Comparison of ENCODE assay signal across 1 cellular context in genomic region chr1:155137550-155137949, GRCh38.
TF ChIP-seq lines count a peak whose summit lies in the region.

No MANE protein-coding gene starts in this region.

TF ChIP-seq in WTC11, 78 proteins besides CTCF, POLR2A, EP300 and RAD21 (continued from another document):
- TF ChIP-seq TP53 (CRISPR knock-in tag; IDR thresholded peaks at IDR 0.05): no peak
- no peak for TF ChIP-seq JUN (CRISPR knock-in tag; IDR thresholded peaks at IDR 0.05)
- no peak for TF ChIP-seq EMX1 (CRISPR knock-in tag; IDR thresholded peaks at IDR 0.05)
- TF ChIP-seq, protein P1, sequence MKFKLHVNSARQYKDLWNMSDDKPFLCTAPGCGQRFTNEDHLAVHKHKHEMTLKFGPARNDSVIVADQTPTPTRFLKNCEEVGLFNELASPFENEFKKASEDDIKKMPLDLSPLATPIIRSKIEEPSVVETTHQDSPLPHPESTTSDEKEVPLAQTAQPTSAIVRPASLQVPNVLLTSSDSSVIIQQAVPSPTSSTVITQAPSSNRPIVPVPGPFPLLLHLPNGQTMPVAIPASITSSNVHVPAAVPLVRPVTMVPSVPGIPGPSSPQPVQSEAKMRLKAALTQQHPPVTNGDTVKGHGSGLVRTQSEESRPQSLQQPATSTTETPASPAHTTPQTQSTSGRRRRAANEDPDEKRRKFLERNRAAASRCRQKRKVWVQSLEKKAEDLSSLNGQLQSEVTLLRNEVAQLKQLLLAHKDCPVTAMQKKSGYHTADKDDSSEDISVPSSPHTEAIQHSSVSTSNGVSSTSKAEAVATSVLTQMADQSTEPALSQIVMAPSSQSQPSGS (CRISPR knock-in tag; IDR thresholded peaks at IDR 0.05; ENCODE audit: borderline replicate concordance, low read depth): no peak
- no peak for TF ChIP-seq FOXJ3 (CRISPR knock-in tag; IDR thresholded peaks at IDR 0.05; ENCODE audit: borderline replicate concordance)
- TF ChIP-seq, protein P2, sequence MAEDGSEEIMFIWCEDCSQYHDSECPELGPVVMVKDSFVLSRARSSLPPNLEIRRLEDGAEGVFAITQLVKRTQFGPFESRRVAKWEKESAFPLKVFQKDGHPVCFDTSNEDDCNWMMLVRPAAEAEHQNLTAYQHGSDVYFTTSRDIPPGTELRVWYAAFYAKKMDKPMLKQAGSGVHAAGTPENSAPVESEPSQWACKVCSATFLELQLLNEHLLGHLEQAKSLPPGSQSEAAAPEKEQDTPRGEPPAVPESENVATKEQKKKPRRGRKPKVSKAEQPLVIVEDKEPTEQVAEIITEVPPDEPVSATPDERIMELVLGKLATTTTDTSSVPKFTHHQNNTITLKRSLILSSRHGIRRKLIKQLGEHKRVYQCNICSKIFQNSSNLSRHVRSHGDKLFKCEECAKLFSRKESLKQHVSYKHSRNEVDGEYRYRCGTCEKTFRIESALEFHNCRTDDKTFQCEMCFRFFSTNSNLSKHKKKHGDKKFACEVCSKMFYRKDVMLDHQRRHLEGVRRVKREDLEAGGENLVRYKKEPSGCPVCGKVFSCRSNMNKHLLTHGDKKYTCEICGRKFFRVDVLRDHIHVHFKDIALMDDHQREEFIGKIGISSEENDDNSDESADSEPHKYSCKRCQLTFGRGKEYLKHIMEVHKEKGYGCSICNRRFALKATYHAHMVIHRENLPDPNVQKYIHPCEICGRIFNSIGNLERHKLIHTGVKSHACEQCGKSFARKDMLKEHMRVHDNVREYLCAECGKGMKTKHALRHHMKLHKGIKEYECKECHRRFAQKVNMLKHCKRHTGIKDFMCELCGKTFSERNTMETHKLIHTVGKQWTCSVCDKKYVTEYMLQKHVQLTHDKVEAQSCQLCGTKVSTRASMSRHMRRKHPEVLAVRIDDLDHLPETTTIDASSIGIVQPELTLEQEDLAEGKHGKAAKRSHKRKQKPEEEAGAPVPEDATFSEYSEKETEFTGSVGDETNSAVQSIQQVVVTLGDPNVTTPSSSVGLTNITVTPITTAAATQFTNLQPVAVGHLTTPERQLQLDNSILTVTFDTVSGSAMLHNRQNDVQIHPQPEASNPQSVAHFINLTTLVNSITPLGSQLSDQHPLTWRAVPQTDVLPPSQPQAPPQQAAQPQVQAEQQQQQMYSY (CRISPR knock-in tag; IDR thresholded peaks at IDR 0.05): no peak
- TF ChIP-seq ETV6 (CRISPR knock-in tag; IDR thresholded peaks at IDR 0.05): no peak
- TF ChIP-seq GABPB1 (CRISPR knock-in tag; IDR thresholded peaks at IDR 0.05): no peak
- TF ChIP-seq TEAD4 (CRISPR knock-in tag; IDR thresholded peaks at IDR 0.05): no peak
- TF ChIP-seq PRRX2 (CRISPR knock-in tag; IDR thresholded peaks at IDR 0.05): no peak
- TF ChIP-seq, protein P3, sequence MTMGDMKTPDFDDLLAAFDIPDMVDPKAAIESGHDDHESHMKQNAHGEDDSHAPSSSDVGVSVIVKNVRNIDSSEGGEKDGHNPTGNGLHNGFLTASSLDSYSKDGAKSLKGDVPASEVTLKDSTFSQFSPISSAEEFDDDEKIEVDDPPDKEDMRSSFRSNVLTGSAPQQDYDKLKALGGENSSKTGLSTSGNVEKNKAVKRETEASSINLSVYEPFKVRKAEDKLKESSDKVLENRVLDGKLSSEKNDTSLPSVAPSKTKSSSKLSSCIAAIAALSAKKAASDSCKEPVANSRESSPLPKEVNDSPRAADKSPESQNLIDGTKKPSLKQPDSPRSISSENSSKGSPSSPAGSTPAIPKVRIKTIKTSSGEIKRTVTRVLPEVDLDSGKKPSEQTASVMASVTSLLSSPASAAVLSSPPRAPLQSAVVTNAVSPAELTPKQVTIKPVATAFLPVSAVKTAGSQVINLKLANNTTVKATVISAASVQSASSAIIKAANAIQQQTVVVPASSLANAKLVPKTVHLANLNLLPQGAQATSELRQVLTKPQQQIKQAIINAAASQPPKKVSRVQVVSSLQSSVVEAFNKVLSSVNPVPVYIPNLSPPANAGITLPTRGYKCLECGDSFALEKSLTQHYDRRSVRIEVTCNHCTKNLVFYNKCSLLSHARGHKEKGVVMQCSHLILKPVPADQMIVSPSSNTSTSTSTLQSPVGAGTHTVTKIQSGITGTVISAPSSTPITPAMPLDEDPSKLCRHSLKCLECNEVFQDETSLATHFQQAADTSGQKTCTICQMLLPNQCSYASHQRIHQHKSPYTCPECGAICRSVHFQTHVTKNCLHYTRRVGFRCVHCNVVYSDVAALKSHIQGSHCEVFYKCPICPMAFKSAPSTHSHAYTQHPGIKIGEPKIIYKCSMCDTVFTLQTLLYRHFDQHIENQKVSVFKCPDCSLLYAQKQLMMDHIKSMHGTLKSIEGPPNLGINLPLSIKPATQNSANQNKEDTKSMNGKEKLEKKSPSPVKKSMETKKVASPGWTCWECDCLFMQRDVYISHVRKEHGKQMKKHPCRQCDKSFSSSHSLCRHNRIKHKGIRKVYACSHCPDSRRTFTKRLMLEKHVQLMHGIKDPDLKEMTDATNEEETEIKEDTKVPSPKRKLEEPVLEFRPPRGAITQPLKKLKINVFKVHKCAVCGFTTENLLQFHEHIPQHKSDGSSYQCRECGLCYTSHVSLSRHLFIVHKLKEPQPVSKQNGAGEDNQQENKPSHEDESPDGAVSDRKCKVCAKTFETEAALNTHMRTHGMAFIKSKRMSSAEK (CRISPR knock-in tag; IDR thresholded peaks at IDR 0.05; ENCODE audit: borderline replicate concordance): no peak
- TF ChIP-seq MXD4 (CRISPR knock-in tag; IDR thresholded peaks at IDR 0.05; ENCODE audit: borderline replicate concordance): no peak
- TF ChIP-seq, protein P4, sequence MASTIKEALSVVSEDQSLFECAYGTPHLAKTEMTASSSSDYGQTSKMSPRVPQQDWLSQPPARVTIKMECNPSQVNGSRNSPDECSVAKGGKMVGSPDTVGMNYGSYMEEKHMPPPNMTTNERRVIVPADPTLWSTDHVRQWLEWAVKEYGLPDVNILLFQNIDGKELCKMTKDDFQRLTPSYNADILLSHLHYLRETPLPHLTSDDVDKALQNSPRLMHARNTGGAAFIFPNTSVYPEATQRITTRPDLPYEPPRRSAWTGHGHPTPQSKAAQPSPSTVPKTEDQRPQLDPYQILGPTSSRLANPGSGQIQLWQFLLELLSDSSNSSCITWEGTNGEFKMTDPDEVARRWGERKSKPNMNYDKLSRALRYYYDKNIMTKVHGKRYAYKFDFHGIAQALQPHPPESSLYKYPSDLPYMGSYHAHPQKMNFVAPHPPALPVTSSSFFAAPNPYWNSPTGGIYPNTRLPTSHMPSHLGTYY (CRISPR knock-in tag; IDR thresholded peaks at IDR 0.05): no peak
- TF ChIP-seq, protein P5, sequence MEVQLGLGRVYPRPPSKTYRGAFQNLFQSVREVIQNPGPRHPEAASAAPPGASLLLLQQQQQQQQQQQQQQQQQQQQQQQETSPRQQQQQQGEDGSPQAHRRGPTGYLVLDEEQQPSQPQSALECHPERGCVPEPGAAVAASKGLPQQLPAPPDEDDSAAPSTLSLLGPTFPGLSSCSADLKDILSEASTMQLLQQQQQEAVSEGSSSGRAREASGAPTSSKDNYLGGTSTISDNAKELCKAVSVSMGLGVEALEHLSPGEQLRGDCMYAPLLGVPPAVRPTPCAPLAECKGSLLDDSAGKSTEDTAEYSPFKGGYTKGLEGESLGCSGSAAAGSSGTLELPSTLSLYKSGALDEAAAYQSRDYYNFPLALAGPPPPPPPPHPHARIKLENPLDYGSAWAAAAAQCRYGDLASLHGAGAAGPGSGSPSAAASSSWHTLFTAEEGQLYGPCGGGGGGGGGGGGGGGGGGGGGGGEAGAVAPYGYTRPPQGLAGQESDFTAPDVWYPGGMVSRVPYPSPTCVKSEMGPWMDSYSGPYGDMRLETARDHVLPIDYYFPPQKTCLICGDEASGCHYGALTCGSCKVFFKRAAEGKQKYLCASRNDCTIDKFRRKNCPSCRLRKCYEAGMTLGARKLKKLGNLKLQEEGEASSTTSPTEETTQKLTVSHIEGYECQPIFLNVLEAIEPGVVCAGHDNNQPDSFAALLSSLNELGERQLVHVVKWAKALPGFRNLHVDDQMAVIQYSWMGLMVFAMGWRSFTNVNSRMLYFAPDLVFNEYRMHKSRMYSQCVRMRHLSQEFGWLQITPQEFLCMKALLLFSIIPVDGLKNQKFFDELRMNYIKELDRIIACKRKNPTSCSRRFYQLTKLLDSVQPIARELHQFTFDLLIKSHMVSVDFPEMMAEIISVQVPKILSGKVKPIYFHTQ (CRISPR knock-in tag; IDR thresholded peaks at IDR 0.05): no peak
- no peak for TF ChIP-seq ZNF281 (CRISPR knock-in tag; IDR thresholded peaks at IDR 0.05)
- TF ChIP-seq ZNF317 (CRISPR knock-in tag; IDR thresholded peaks at IDR 0.05; ENCODE audit: borderline replicate concordance, low read depth): no peak
